1 cellular context compared by ENCODE assay signal in the genomic region with DNA sequence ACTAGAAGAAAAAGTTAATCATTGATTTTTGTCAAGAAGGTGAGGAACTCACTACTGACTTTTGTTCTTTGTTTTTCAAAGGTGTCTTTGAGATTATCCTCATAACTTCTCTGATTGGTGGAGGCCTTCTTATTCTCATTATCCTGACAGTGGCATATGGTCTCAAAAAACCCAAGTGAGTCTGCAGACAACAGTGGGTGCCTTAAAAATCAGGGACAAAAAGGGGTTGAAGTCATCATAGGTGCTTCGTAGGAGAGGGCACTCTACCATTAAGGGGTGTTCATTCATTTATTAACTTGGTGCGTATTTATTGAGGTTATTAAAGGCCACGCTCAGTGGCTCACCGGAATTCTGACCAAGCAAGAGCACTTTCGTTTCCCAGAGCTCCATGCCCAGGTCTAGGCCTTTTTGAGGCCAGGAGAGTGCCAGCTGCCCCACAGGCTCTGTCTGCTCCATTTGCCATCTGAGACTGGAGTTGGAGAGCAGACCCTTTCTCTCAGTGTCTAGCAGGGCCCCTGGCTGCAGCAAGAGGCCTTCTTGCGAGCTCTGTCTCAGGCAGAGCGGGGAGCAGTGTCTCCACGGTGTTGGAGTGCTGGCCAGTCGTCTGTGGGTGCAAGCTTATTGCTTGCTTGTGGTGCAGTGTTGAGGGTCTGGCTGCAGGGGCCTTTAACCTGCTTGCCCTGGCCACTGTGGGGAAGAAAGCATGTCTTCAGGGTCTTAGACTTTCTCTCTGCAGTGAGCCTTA.
TF ChIP-seq lines count a peak whose summit lies in the region.

No MANE protein-coding gene starts in this region.

TF ChIP-seq in GM12878, 131 proteins besides CTCF, POLR2A, EP300 and RAD21 (continued from another document):
- TF ChIP-seq, protein P1, sequence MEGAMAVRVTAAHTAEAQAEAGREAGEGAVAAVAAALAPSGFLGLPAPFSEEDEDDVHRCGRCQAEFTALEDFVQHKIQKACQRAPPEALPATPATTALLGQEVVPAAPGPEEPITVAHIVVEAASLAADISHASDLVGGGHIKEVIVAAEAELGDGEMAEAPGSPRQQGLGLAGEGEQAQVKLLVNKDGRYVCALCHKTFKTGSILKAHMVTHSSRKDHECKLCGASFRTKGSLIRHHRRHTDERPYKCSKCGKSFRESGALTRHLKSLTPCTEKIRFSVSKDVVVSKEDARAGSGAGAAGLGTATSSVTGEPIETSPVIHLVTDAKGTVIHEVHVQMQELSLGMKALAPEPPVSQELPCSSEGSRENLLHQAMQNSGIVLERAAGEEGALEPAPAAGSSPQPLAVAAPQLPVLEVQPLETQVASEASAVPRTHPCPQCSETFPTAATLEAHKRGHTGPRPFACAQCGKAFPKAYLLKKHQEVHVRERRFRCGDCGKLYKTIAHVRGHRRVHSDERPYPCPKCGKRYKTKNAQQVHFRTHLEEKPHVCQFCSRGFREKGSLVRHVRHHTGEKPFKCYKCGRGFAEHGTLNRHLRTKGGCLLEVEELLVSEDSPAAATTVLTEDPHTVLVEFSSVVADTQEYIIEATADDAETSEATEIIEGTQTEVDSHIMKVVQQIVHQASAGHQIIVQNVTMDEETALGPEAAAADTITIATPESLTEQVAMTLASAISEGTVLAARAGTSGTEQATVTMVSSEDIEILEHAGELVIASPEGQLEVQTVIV (IDR thresholded peaks at IDR 0.05; ENCODE audit: borderline replicate concordance, partially characterized antibody), result no peak
- no peak for TF ChIP-seq HDAC6 (IDR thresholded peaks at IDR 0.05; ENCODE audit: unreplicated experiment)
- no peak for TF ChIP-seq BRCA1 (IDR thresholded peaks at IDR 0.05; ENCODE audit: low read depth, low read length)
- TF ChIP-seq DPF2 (IDR thresholded peaks at IDR 0.05), result 0 out of 2 replicates have a peak, but pooled peaks have one; percentile 63
- no peak for TF ChIP-seq ZBTB40 (IDR thresholded peaks at IDR 0.05; ENCODE audit: borderline replicate concordance)
- TF ChIP-seq ZNF622 (IDR thresholded peaks at IDR 0.05), result no peak
- TF ChIP-seq ZNF217 (IDR thresholded peaks at IDR 0.05), result peak; percentile 21; the same call in 1 of the 2 replicates
- no peak for TF ChIP-seq MXI1 (IDR thresholded peaks at IDR 0.05; ENCODE audit: low read depth, low read length)
- no peak for TF ChIP-seq NFIC (IDR thresholded peaks at IDR 0.05; ENCODE audit: low read depth, low read length)
- TF ChIP-seq HDGF (IDR thresholded peaks at IDR 0.05), result 0 out of 2 replicates have a peak, but pooled peaks have one; percentile 38
- TF ChIP-seq RAD51 (IDR thresholded peaks at IDR 0.05), result no peak
- no peak for TF ChIP-seq IRF4 (IDR thresholded peaks at IDR 0.05; ENCODE audit: low read depth, low read length)
- peak; percentile 59; the same call in 1 of the 2 replicates for TF ChIP-seq MLLT1 (IDR thresholded peaks at IDR 0.05)
- TF ChIP-seq EZH2 (IDR thresholded peaks at IDR 0.05; ENCODE audit: borderline replicate concordance, control insufficient read depth, low read depth, low read length), result no peak
TF ChIP-seq in GM12878: peak in this region for 5.
